Comparison of ENCODE assay signal across 8 cellular contexts in the genomic region with DNA sequence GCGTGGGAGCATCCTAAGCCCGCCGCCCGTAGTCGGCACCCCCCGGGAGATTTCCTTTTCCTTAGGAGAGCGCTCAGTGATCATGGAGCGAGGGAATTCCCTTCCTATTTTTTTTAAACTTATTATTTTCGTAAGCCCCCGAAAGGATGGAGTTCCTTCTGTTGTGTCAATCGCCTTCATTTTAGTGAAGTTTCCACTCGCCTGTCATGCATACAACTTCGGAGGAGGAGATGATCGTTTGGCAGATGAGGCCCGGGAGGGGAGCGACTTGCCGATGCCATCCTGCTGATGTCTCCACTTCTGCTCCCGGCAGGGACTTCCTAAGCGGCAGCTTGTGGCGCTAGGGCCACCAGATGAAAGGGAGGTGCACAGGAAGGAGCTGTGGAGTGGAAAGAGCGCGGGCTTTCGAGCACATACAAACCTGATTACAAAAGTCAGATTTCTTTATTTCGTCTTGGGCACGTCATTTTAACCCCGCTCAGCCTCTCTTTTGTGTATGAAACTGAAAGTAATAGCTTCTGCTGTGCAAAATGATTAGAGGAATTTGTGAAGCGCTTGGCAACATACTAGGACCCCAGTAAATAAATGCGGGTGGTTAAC.
DNase-seq lines count a peak whose midpoint lies in the region; ATAC-seq lines count a peak whose summit lies in the region.

Gene ADGRF3 (minus strand): TSS at position 336 of the 600 bp plus-strand sequence. CDS start 555 bp downstream, outside the sequence.

- no peak for ATAC-seq in GM18502 (IDR thresholded peaks at IDR 0.05; ENCODE audit: poor library complexity, unreplicated experiment)

- peak; percentile 34 for DNase-seq in NCI-H2196 (lab: John Stamatoyannopoulos, UW; ENCODE audit: unreplicated experiment)
- no peak for DNase-seq in NCI-H2196 treated with DMSO at 0.1 percent for 48 hours (lab: John Stamatoyannopoulos, UW; ENCODE audit: unreplicated experiment)
- DNase-seq in NCI-H2171 treated with DMSO at 0.1 percent for 48 hours (lab: John Stamatoyannopoulos, UW), result peak; percentile 83
- peak; percentile 31 for DNase-seq in activated CD4-positive, CD25-positive, alpha-beta regulatory T cell treated with anti-CD3 and anti-CD28 coated beads, Interleukin-2, amount 50 U/mL, for 16 hours (ENCODE audit: low read depth, low spot score)
- peak; percentile 81 for DNase-seq in cerebellar cortex (ENCODE audit: low spot score)
- DNase-seq in kidney glomerular epithelial cell (lab: John Stamatoyannopoulos, UW), result peak; percentile 48
- DNase-seq in stimulated activated CD4-positive, alpha-beta T cell treated with anti-CD3 and anti-CD28 coated beads, Interleukin-1b, Interleukin-23, amount 100 ng/mL, for 24 hours (ENCODE audit: low read depth in 4 of 4, low spot score in 1 of 4), result peak in 3 of 4 experiments; percentile 20 to 42 (median 36)
